10 cellular contexts compared by ENCODE assay signal in the genomic region with DNA sequence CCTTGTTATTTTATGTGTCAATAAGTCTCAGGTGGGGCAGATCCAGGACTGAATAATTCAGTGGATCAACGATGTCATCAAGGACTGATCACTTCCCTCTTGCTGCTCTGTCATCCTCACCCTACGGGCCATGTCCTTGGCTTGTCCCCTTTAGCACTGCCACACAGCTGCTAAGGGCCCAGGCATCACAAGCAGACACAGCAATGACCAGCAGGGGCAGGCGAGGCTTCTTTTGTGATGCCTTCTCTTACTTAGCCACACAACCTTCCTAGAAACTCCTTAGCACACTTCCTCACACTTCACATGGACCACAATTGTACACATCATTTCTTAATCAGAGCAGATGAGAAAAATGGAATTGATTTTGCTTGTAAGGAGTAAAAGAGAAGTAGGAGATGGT.
DNase-seq lines count a peak whose midpoint lies in the region; ATAC-seq, FAIRE-seq and TF ChIP-seq lines count a peak whose summit lies in the region.
"Had no signal": no experiment of that assay in that cellular context is flagged by ENCODE, and none has a peak within 500 bp of the region (broad histone marks: within the 10 kb centered on the region; RNA-seq: fewer than 3 reads in every experiment).

No MANE protein-coding gene starts in this region.

- no peaks in the 10 kb centered on the region for H3K4me1 Mint-ChIP-seq in activated T-cell treated with anti-CD3 and anti-CD28 coated beads, Interleukin-2, amount 50 U/mL, for 24 hours (ENCODE audit: low read depth)
- H3K4me1 Mint-ChIP-seq: activated B cell treated with CpG ODN at 0.5 μM for 24 hours; CD8-positive, alpha-beta memory T cell had no signal

- no peak overlapping the region for H3K4me3 Mint-ChIP-seq in activated T-cell treated with anti-CD3 and anti-CD28 coated beads, Interleukin-2, amount 50 U/mL, for 24 hours
- H3K4me3 Mint-ChIP-seq: activated B cell treated with CpG ODN at 0.5 μM for 24 hours; CD8-positive, alpha-beta memory T cell had no signal

- H3K9me3 ChIP-seq in small intestine (ENCODE audit: control insufficient read depth, low read depth) (no peaks in the 10 kb centered on the region), lower lobe of right lung (no peaks in the 10 kb centered on the region)

- peaks cover 39% of the 10 kb centered on the region for H3K4me1 ChIP-seq in KMS-11 (ENCODE audit: low read depth, poor library complexity, severe bottlenecking)
- H3K4me1 ChIP-seq in small intestine (ENCODE audit: control insufficient read depth in 2 of 2, insufficient read depth in 1 of 2, low read depth in 1 of 2, low read length in 1 of 2) = no peaks in the 10 kb centered on the region
- no peaks in the 10 kb centered on the region for H3K4me1 ChIP-seq in lower lobe of right lung

- H3K27ac Mint-ChIP-seq in activated T-cell treated with anti-CD3 and anti-CD28 coated beads, Interleukin-2, amount 50 U/mL, for 24 hours = no peak overlapping the region
- H3K27ac Mint-ChIP-seq: activated B cell treated with CpG ODN at 0.5 μM for 24 hours; CD8-positive, alpha-beta memory T cell had no signal

- no peaks in the 10 kb centered on the region for H3K27me3 Mint-ChIP-seq in activated T-cell treated with anti-CD3 and anti-CD28 coated beads, Interleukin-2, amount 50 U/mL, for 24 hours
- H3K27me3 Mint-ChIP-seq: activated B cell treated with CpG ODN at 0.5 μM for 24 hours; CD8-positive, alpha-beta memory T cell had no signal

- H3K9me3 Mint-ChIP-seq in activated T-cell treated with anti-CD3 and anti-CD28 coated beads, Interleukin-2, amount 50 U/mL, for 24 hours = peaks cover 2% of the 10 kb centered on the region

- no peak overlapping the region for H3K27ac ChIP-seq in KMS-11
- no peak overlapping the region for H3K27ac ChIP-seq in small intestine (ENCODE audit: low read depth in 1 of 2, low read length in 1 of 2)
- no peak overlapping the region for H3K27ac ChIP-seq in lower lobe of right lung

- H3K36me3 Mint-ChIP-seq in activated T-cell treated with anti-CD3 and anti-CD28 coated beads, Interleukin-2, amount 50 U/mL, for 24 hours (ENCODE audit: low read depth) = no peaks in the 10 kb centered on the region
- H3K36me3 Mint-ChIP-seq: CD8-positive, alpha-beta memory T cell had no signal

- H3K27me3 ChIP-seq in KMS-11 (ENCODE audit: insufficient read depth, low read depth) = no peaks in the 10 kb centered on the region
- no peaks in the 10 kb centered on the region for H3K27me3 ChIP-seq in small intestine (ENCODE audit: control insufficient read depth in 2 of 2, insufficient read depth in 2 of 2, low read length in 2 of 2)
- H3K27me3 ChIP-seq in lower lobe of right lung (ENCODE audit: low read depth) = no peaks in the 10 kb centered on the region

- H3K4me3 ChIP-seq in KMS-11 (IDR thresholded peaks at IDR 0.05; ENCODE audit: insufficient read depth, low read depth, low read length) (no peak overlapping the region), cardiac fibroblast (replicated peaks in 1 of 2; ENCODE audit: low read depth in 2 of 2, low read length in 2 of 2) (no peak overlapping the region), small intestine (ENCODE audit: low read depth in 1 of 2, low read length in 2 of 2) (no peak overlapping the region), lower lobe of right lung (no peak overlapping the region)

- no peak overlapping the region for H3K4me2 ChIP-seq in KMS-11

- H2AFZ ChIP-seq in KMS-11 (ENCODE audit: low read depth) = no peak overlapping the region

- TF ChIP-seq CTCF in KMS-11 (conservative IDR thresholded peaks at IDR 0.05; ENCODE audit: low read depth, low read length) (peak; percentile 59), cardiac fibroblast (IDR thresholded peaks at IDR 0.05; ENCODE audit: low read depth, low read length) (peak; percentile 32), lower lobe of right lung (IDR thresholded peaks at IDR 0.05) (no peak)

- intact Hi-C loops in lower lobe of right lung (cut with DNase I) = no loop called here

- FAIRE-seq in small intestine (lab: Jason Lieb, UNC) = no peak

- no peaks in the 10 kb centered on the region for H4K20me1 ChIP-seq in KMS-11 (ENCODE audit: insufficient read depth)

- no peaks in the 10 kb centered on the region for H3K79me2 ChIP-seq in KMS-11 (ENCODE audit: insufficient read depth, low read depth)

- WGBS in small intestine, 3 donors = 39 to 44% (median 44%) methylated on average over 3 of the region's 3 CpGs

- ATAC-seq in lower lobe of right lung = no peak

- no peak overlapping the region for H3K9ac ChIP-seq in KMS-11

- peak; percentile 11 for DNase-seq in SIG-M5 treated with dmso at 0.1 percent for 504 hours (lab: John Stamatoyannopoulos, UW; ENCODE audit: unreplicated experiment)
- DNase-seq in SIG-M5 (lab: John Stamatoyannopoulos, UW) = no peak
- peak in 1 of 2 donors; percentile 3 for DNase-seq in cardiac fibroblast (ENCODE audit: low read depth in 2 of 2)
- DNase-seq in small intestine = peak; percentile 17
- DNase-seq in lower lobe of right lung = no peak
- no peak for DNase-seq in cerebellar nuclear complex (lab: John Stamatoyannopoulos, UW)
- DNase-seq in activated T-cell treated with anti-CD3 and anti-CD28 coated beads, Interleukin-2, amount 50 U/mL, for 24 hours = no peak
- DNase-seq: activated B cell treated with CpG ODN at 0.5 μM for 24 hours; CD8-positive, alpha-beta memory T cell had no signal

- H3K36me3 ChIP-seq in KMS-11 (ENCODE audit: insufficient read depth) (no peaks in the 10 kb centered on the region), small intestine (ENCODE audit: control insufficient read depth in 2 of 2, insufficient read depth in 2 of 2, low read length in 2 of 2) (no peaks in the 10 kb centered on the region), lower lobe of right lung (no peaks in the 10 kb centered on the region)

Comparison
In these comparisons a context has a peak if more than half of its experiments do, and no peak if none do; other contexts are left out.
1. DNase-seq: peak in SIG-M5 treated with dmso at 0.1 percent for 504 hours (single experiment) and small intestine (single experiment); none in SIG-M5 (single experiment), lower lobe of right lung (single experiment), cerebellar nuclear complex (0 of 2) and activated T-cell treated with anti-CD3 and anti-CD28 coated beads, Interleukin-2, amount 50 U/mL, for 24 hours (single experiment).